1 cellular context compared by ENCODE assay signal in the genomic region with DNA sequence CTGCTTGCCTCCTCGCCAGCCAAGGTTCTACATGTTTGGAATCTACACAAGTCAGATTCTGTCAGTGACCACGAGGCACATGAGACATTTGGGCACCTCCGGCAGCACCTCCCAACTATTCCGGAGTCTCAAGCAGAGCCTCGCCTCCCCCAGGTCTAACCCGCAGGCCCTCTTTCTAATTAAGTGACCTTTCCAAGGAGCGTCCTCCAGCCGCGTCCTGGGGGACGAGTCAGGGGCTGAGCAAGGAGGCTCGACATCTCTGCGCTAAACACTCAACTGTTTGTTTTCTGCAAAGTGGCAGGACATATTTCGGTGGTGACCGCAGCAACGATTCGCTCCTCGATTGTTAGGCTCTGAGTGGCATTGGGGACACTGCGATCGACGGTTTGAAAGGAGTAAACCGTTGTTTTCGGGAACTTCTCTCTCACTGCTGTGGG.
TF ChIP-seq lines count a peak whose summit lies in the region.

No MANE protein-coding gene starts in this region.

TF ChIP-seq in HepG2, 621 proteins besides CTCF, POLR2A, EP300 and RAD21:
- TF ChIP-seq CBX2 (IDR thresholded peaks at IDR 0.05; ENCODE audit: low read depth, low read length) (peak; percentile 38; the same call in 1 of the 2 replicates), CBX2 (CRISPR knock-in tag; IDR thresholded peaks at IDR 0.05; ENCODE audit: low read depth) (no peak), ZFP36L1 (CRISPR knock-in tag; IDR thresholded peaks at IDR 0.05) (no peak), SRF (IDR thresholded peaks at IDR 0.05; ENCODE audit: low read depth, low read length) (no peak), HDAC1 (CRISPR knock-in tag; IDR thresholded peaks at IDR 0.05) (0 out of 2 replicates have a peak, but pooled peaks have one; percentile 19), ZNF329 (CRISPR knock-in tag; IDR thresholded peaks at IDR 0.05; ENCODE audit: low read depth) (no peak), AGO2 (optimal IDR thresholded peaks at IDR 0.05; ENCODE audit: low read depth, low read length) (no peak), DRAP1 (CRISPR knock-in tag; IDR thresholded peaks at IDR 0.05) (no peak)
- TF ChIP-seq, protein P1, sequence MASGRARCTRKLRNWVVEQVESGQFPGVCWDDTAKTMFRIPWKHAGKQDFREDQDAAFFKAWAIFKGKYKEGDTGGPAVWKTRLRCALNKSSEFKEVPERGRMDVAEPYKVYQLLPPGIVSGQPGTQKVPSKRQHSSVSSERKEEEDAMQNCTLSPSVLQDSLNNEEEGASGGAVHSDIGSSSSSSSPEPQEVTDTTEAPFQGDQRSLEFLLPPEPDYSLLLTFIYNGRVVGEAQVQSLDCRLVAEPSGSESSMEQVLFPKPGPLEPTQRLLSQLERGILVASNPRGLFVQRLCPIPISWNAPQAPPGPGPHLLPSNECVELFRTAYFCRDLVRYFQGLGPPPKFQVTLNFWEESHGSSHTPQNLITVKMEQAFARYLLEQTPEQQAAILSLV (CRISPR knock-in tag; IDR thresholded peaks at IDR 0.05; ENCODE audit: borderline replicate concordance), result no peak
